1 cellular context compared by ENCODE assay signal in the genomic region with DNA sequence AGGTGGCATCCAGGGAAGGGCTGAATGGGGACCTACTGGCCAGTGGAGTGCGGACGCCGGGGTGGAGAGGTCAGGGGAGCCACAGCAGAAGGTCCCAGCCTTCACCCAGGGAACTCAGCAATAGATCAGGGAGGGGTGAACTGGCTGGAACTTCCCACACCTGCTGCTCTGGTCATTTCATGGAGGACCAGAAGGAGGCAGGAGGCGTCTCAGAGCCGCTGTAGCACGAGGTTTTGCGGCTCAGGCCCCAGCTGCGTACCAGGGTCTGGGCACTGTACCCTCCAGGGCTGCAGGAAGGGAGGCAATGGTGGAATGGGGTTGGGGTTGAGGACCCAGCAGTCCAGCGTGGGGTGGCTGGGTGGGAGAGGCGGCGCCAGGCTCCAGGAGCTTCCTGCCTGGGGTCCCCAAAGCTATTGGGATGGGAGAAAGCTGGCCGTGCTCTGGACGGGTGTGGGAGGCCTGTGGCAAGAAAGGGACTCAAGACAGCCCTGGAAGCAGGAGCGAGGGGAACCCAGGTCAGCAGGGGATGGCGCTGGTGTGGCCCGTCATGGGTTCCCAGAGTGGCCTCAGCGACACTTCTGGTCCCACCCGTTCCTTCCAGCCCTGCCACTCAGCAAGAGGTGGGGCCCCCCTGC.
TF ChIP-seq lines count a peak whose summit lies in the region.

No MANE protein-coding gene starts in this region.

TF ChIP-seq in GM23338, 12 proteins besides CTCF, POLR2A, EP300 and RAD21 (continued from another document):
- TF ChIP-seq, protein P1, sequence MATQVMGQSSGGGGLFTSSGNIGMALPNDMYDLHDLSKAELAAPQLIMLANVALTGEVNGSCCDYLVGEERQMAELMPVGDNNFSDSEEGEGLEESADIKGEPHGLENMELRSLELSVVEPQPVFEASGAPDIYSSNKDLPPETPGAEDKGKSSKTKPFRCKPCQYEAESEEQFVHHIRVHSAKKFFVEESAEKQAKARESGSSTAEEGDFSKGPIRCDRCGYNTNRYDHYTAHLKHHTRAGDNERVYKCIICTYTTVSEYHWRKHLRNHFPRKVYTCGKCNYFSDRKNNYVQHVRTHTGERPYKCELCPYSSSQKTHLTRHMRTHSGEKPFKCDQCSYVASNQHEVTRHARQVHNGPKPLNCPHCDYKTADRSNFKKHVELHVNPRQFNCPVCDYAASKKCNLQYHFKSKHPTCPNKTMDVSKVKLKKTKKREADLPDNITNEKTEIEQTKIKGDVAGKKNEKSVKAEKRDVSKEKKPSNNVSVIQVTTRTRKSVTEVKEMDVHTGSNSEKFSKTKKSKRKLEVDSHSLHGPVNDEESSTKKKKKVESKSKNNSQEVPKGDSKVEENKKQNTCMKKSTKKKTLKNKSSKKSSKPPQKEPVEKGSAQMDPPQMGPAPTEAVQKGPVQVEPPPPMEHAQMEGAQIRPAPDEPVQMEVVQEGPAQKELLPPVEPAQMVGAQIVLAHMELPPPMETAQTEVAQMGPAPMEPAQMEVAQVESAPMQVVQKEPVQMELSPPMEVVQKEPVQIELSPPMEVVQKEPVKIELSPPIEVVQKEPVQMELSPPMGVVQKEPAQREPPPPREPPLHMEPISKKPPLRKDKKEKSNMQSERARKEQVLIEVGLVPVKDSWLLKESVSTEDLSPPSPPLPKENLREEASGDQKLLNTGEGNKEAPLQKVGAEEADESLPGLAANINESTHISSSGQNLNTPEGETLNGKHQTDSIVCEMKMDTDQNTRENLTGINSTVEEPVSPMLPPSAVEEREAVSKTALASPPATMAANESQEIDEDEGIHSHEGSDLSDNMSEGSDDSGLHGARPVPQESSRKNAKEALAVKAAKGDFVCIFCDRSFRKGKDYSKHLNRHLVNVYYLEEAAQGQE (IDR thresholded peaks at IDR 0.05; ENCODE audit: unreplicated experiment) = no peak
- TF ChIP-seq, protein P2, sequence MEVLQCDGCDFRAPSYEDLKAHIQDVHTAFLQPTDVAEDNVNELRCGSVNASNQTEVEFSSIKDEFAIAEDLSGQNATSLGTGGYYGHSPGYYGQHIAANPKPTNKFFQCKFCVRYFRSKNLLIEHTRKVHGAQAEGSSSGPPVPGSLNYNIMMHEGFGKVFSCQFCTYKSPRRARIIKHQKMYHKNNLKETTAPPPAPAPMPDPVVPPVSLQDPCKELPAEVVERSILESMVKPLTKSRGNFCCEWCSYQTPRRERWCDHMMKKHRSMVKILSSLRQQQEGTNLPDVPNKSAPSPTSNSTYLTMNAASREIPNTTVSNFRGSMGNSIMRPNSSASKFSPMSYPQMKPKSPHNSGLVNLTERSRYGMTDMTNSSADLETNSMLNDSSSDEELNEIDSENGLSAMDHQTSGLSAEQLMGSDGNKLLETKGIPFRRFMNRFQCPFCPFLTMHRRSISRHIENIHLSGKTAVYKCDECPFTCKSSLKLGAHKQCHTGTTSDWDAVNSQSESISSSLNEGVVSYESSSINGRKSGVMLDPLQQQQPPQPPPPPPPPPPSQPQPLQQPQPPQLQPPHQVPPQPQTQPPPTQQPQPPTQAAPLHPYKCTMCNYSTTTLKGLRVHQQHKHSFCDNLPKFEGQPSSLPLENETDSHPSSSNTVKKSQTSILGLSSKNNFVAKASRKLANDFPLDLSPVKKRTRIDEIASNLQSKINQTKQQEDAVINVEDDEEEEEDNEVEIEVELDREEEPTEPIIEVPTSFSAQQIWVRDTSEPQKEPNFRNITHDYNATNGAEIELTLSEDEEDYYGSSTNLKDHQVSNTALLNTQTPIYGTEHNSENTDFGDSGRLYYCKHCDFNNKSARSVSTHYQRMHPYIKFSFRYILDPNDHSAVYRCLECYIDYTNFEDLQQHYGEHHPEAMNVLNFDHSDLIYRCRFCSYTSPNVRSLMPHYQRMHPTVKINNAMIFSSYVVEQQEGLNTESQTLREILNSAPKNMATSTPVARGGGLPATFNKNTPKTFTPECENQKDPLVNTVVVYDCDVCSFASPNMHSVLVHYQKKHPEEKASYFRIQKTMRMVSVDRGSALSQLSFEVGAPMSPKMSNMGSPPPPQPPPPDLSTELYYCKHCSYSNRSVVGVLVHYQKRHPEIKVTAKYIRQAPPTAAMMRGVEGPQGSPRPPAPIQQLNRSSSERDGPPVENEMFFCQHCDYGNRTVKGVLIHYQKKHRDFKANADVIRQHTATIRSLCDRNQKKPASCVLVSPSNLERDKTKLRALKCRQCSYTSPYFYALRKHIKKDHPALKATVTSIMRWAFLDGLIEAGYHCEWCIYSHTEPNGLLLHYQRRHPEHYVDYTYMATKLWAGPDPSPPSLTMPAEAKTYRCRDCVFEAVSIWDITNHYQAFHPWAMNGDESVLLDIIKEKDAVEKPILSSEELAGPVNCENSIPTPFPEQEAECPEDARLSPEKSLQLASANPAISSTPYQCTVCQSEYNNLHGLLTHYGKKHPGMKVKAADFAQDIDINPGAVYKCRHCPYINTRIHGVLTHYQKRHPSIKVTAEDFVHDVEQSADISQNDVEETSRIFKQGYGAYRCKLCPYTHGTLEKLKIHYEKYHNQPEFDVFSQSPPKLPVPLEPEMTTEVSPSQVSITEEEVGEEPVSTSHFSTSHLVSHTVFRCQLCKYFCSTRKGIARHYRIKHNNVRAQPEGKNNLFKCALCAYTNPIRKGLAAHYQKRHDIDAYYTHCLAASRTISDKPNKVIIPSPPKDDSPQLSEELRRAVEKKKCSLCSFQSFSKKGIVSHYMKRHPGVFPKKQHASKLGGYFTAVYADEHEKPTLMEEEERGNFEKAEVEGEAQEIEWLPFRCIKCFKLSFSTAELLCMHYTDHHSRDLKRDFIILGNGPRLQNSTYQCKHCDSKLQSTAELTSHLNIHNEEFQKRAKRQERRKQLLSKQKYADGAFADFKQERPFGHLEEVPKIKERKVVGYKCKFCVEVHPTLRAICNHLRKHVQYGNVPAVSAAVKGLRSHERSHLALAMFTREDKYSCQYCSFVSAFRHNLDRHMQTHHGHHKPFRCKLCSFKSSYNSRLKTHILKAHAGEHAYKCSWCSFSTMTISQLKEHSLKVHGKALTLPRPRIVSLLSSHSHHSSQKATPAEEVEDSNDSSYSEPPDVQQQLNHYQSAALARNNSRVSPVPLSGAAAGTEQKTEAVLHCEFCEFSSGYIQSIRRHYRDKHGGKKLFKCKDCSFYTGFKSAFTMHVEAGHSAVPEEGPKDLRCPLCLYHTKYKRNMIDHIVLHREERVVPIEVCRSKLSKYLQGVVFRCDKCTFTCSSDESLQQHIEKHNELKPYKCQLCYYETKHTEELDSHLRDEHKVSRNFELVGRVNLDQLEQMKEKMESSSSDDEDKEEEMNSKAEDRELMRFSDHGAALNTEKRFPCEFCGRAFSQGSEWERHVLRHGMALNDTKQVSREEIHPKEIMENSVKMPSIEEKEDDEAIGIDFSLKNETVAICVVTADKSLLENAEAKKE (CRISPR knock-in tag; IDR thresholded peaks at IDR 0.05) = no peak
- TF ChIP-seq EZH2 (IDR thresholded peaks at IDR 0.05; ENCODE audit: low read depth, unreplicated experiment) (no peak), STAT1 (IDR thresholded peaks at IDR 0.05; ENCODE audit: unreplicated experiment) (no peak)
